ENCODE assay signal across 11 cellular contexts in genomic region chr2:215624423-215624829, GRCh38.
DNase-seq lines count a peak whose midpoint lies in the region; ATAC-seq, FAIRE-seq and TF ChIP-seq lines count a peak whose summit lies in the region.
"Had no signal": no experiment of that assay in that cellular context is flagged by ENCODE, and none has a peak within 500 bp of the region (broad histone marks: within the 10 kb centered on the region; RNA-seq: fewer than 3 reads in every experiment).

No MANE protein-coding gene starts in this region.

- FAIRE-seq in GM12891 (lab: Jason Lieb, UNC): no peak

- TF ChIP-seq POLR2A in Peyer's patch (IDR thresholded peaks at IDR 0.05): no peak
- no peak for TF ChIP-seq POLR2A in GM12891 (IDR thresholded peaks at IDR 0.05; ENCODE audit: low read depth, low read length)

- H3K9me3 ChIP-seq in Peyer's patch (no peaks in the 10 kb centered on the region), psoas muscle (no peaks in the 10 kb centered on the region)
- H3K9me3 ChIP-seq: ovary had no signal

- H3K4me1 ChIP-seq in Peyer's patch (peaks cover 0 to 5% (median 0%) of the 10 kb centered on the region in 4 donors), psoas muscle (no peaks in the 10 kb centered on the region)

- H3K36me3 ChIP-seq in Peyer's patch (no peaks in the 10 kb centered on the region), psoas muscle (ENCODE audit: insufficient read depth in 1 of 2, low read depth in 1 of 2) (no peaks in the 10 kb centered on the region)
- H3K36me3 ChIP-seq: ovary had no signal

- H3K27me3 ChIP-seq in Peyer's patch (no peaks in the 10 kb centered on the region), psoas muscle (ENCODE audit: insufficient read depth in 3 of 3, low read length in 2 of 3) (no peaks in the 10 kb centered on the region)
- H3K27me3 ChIP-seq: ovary had no signal

- ATAC-seq in psoas muscle: peak in 3 of 4 donors; percentile 37 to 58 (median 42)
- ATAC-seq: stimulated activated naive B cell treated with anti-CD40 and anti-IgM and Interleukin-4, amounts not matched to agents 10 μg/mL and 1 μg/mL and 100 μg/mL, for 72 hours had no signal

- intact Hi-C loops in psoas muscle (cut with DNase I): no loop called here

- WGBS in psoas muscle, 3 donors: 41 to 45% (median 41%) methylated on average over 7 of the region's 7 CpGs

- DNase-seq in EH (ENCODE audit: low read depth) (peak; percentile 96), Peyer's patch (no peak), foreskin fibroblast (peak; percentile 97 to 98), psoas muscle (no peak), NCI-H2081 treated with DMSO at 0.1 percent for 48 hours (lab: John Stamatoyannopoulos, UW) (no peak), NAMALWA (ENCODE audit: low spot score) (no peak), GM12891 (ENCODE audit: insufficient read length, low spot score) (no peak), Ammon's horn (ENCODE audit: low spot score) (no peak)
- DNase-seq: erythroblast; stimulated activated naive B cell treated with anti-CD40 and anti-IgM and Interleukin-4, amounts not matched to agents 10 μg/mL and 1 μg/mL and 100 μg/mL, for 72 hours had no signal

- H3K4me3 ChIP-seq in Peyer's patch: no peak overlapping the region
- H3K4me3 ChIP-seq in foreskin fibroblast (ENCODE audit: low read depth in 1 of 2, low read length in 2 of 2): no peak overlapping the region
- H3K4me3 ChIP-seq in psoas muscle: no peak overlapping the region
- H3K4me3 ChIP-seq: ovary had no signal

- TF ChIP-seq CTCF in Peyer's patch (IDR thresholded peaks at IDR 0.05) (no peak), foreskin fibroblast (IDR thresholded peaks at IDR 0.05; ENCODE audit: low read depth, low read length) (no peak), psoas muscle (IDR thresholded peaks at IDR 0.05) (no peak)

- H3K27ac ChIP-seq in Peyer's patch (peak overlapping the region in 3 of 4 donors; percentile 11 to 78 (median 22)), psoas muscle (no peak overlapping the region)
- H3K27ac ChIP-seq: ovary had no signal

TF ChIP-seq in GM12891, 5 proteins besides CTCF, POLR2A, EP300 and RAD21:
- TF ChIP-seq POU2F2 (IDR thresholded peaks at IDR 0.05; ENCODE audit: low read depth, low read length): no peak

Comparison
In these comparisons a context has a peak if more than half of its experiments do, and no peak if none do; other contexts are left out.
1. DNase-seq: peak in EH (single experiment) and foreskin fibroblast (2 of 2); none in Peyer's patch (0 of 3), psoas muscle (0 of 2), NCI-H2081 treated with DMSO at 0.1 percent for 48 hours (single experiment), NAMALWA (single experiment), GM12891 (single experiment) and Ammon's horn (single experiment).